In the genomic region with DNA sequence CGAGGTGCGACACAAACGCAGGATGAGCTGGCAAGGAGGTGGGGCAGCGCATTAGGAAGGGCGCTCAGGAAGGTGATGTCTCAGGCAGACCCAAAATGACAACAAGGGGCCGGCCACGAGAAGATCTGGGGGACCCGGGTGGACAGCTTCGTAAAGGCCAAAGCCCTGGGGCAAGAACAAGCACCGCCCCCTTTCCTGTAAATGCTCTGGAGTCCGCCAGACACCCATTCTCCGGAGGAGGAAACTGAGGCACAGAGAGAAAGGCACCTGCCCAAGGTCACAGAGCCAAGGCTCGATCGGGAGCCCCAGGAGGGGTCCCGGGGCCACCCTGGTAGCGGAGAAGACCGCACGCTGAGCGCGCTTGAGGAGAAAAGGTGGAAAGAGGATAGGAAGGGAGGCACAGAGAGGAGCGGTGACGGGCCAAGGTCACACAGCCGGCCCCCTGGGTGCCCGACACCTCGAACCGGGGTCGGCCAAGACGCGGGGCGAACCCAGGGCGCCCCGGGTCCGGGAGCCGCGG, we compare ENCODE assay signal across 6 cellular contexts. TPM values are rescaled to one million over a fixed set of nuclear protein-coding genes. Genes with fewer than 3 reads are reported as not detected.
DNase-seq lines count a peak whose midpoint lies in the region; ATAC-seq and TF ChIP-seq lines count a peak whose summit lies in the region.

No MANE protein-coding gene starts in this region.

- DNase-seq in HAP-1 (ENCODE audit: low spot score in 2 of 2) (peak in 1 of 2 experiments; percentile 45), left colon (peak; percentile 45 to 59), uterus (peak; percentile 38 to 43), NOMO-1 treated with dmso at 0.1 percent for 144 hours (lab: John Stamatoyannopoulos, UW; ENCODE audit: unreplicated experiment) (no peak)
- peak; percentile 46 to 56 for DNase-seq in activated T-cell treated with anti-CD3 and anti-CD28 coated beads, Interleukin-2, amount 50 U/mL, for 48 hours

- H3K36me3 ChIP-seq in HAP-1 (replicated peaks) (peaks cover 76% of the 10 kb centered on the region), uterus (no peaks in the 10 kb centered on the region)

- no peaks in the 10 kb centered on the region for H3K27me3 ChIP-seq in HAP-1 (ENCODE audit: low read depth)
- H3K27me3 ChIP-seq in uterus: no peaks in the 10 kb centered on the region

- H3K27ac ChIP-seq in uterus: peak overlapping the region; percentile 93 to 98

- peak overlapping the region; percentile 100 for H3K4me3 ChIP-seq in HAP-1
- H3K4me3 ChIP-seq in uterus: peak overlapping the region; percentile 68 to 98

- ATAC-seq in left colon (no peak), GM18520 (IDR thresholded peaks at IDR 0.05; ENCODE audit: unreplicated experiment) (no peak)

- TF ChIP-seq CTCF in uterus (IDR thresholded peaks at IDR 0.05): no peak

- H3K9me3 ChIP-seq in HAP-1 (no peaks in the 10 kb centered on the region), uterus (no peaks in the 10 kb centered on the region)

- TF ChIP-seq POLR2A in uterus (IDR thresholded peaks at IDR 0.05): no peak

- intact Hi-C loops in left colon (cut with DNase I, micrococcal nuclease): no loop called here
- intact Hi-C loops in uterus (cut with DNase I; ENCODE audit: low total_unique reads): loop anchor here (10.0 kb wide), 1 partner anchor 53 kb away; no protein-coding TSS in a partner anchor

- in situ Hi-C loops in HAP-1 (cut with MboI; ENCODE audit: low sequenced_read_pairs): no loop called here

- H3K4me1 ChIP-seq in HAP-1 (peaks cover 22% of the 10 kb centered on the region), uterus (peaks cover 2 to 34% of the 10 kb centered on the region in 2 donors)

RNA-seq across cellular contexts. Expression of a gene that starts 0.6 kb away (rescaled TPM):
- total RNA-seq in left colon (10 to 100 TPM; 67.3 to 92.3 TPM), uterus (100 to 1,000 TPM in 2 of 4 donors, 10 to 100 TPM in 2; 45.0 to 250 (median 129) TPM)

RNA-seq across cellular contexts. Expression of a gene that starts 0.9 kb away (rescaled TPM):
- total RNA-seq in left colon (10 to 100 TPM; 56.1 to 82.5 TPM), uterus (100 to 1,000 TPM in 1 of 4 donors, 10 to 100 TPM in 3; 35.9 to 129 (median 97.4) TPM)

RNA-seq across cellular contexts. Expression of a gene that starts 54.3 kb away (rescaled TPM):
- total RNA-seq in left colon: 1 to 10 TPM; 7.2 to 7.5 TPM
- 1 to 10 TPM in 2 of 4 donors, not detected in 2; 1.2 to 5.3 TPM for total RNA-seq in uterus

RNA-seq across cellular contexts. Expression of a gene that starts 58.3 kb away (rescaled TPM):
- total RNA-seq in left colon: 10 to 100 TPM; 66.3 to 83.4 TPM
- total RNA-seq in uterus: 10 to 100 TPM in 3 of 4 donors, 1 to 10 TPM in 1; 2.8 to 36.7 (median 21.1) TPM

RNA-seq across cellular contexts. Expression of a gene that starts 58.8 kb away (rescaled TPM):
- 1 to 10 TPM; 3.5 to 3.8 TPM for total RNA-seq in left colon
- total RNA-seq in uterus: 10 to 100 TPM in 1 of 4 donors, 1 to 10 TPM in 2, under 1 TPM in 1; 0.26 to 17.8 (median 7.1) TPM
